In the genomic region with DNA sequence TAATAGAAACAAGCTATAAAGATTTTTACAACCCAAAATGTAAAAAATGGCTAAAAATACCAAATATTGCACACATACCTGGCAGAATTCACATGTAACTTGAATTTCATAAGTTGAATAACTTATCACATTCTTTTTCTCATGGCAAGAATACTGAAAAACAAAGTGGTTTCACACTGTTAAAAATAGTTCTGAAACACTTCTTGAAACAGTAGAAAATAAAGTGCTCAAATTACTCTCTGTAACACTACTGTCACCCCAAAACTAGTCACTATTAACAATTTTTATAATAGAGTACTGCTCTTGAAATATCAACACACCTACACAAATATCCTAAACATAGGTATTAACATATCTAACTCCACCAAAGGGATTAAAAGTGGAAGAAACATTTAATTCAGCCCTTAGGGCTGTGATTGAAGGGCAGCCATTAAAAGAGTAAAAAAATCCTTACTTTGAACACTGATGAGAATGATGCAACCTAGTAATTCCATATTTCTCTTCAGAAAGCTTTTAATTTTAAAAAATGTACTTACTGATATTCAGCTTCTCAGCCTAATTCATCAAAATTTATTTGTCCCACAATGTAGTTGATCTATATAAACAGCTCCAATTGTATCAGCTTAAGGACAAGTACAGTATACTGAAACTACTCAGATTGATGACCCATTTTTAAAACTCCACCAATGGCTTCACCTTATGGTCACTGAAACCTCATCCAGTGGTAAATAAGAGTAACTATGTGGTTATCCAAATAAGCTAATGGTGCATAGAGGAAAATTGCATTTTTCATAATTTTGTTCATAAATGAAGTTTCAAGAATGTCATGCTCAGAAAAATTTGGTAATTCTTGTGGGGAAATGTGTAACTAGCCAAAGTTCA, we compare ENCODE assay signal across 14 cellular contexts. TPM values are rescaled to one million over a fixed set of nuclear protein-coding genes. Genes with fewer than 3 reads are reported as not detected.
DNase-seq lines count a peak whose midpoint lies in the region; ATAC-seq, FAIRE-seq and TF ChIP-seq lines count a peak whose summit lies in the region.
"Had no signal": no experiment of that assay in that cellular context is flagged by ENCODE, and none has a peak within 500 bp of the region (broad histone marks: within the 10 kb centered on the region; RNA-seq: fewer than 3 reads in every experiment).

No MANE protein-coding gene starts in this region.

- no peaks in the 10 kb centered on the region for H3K4me1 ChIP-seq in astrocyte (ENCODE audit: insufficient read depth, low read length)
- H3K4me1 ChIP-seq: uterus had no signal

- H3K27me3 Mint-ChIP-seq in astrocyte (ENCODE audit: low read depth, unreplicated experiment), result no peaks in the 10 kb centered on the region
- H3K27me3 Mint-ChIP-seq in activated CD4-positive, alpha-beta T cell treated with anti-CD3 and anti-CD28 coated beads for 36 hours, result no peaks in the 10 kb centered on the region

- peak; percentile 60 for FAIRE-seq in astrocyte (lab: Jason Lieb, UNC)

- H3K9ac ChIP-seq in astrocyte (ENCODE audit: low read length), result no peak overlapping the region

- CTCF ChIA-PET in activated CD4-positive, alpha-beta T cell treated with anti-CD3 and anti-CD28 coated beads for 36 hours (lab: Charles Lee), result interaction anchor here (0.6 to 5.6 kb wide), 7 partner anchors 11 to 167 kb away, joined by 3 to 21 read pairs (median 4); no protein-coding TSS in a partner anchor

- no peaks in the 10 kb centered on the region for H3K9me3 ChIP-seq in astrocyte (ENCODE audit: insufficient read depth, low read depth, low read length)
- H3K9me3 ChIP-seq: right atrium auricular region, uterus had no signal

- TF ChIP-seq CTCF in astrocyte (IDR thresholded peaks at IDR 0.05; ENCODE audit: insufficient read depth, low read depth, low read length), result no peak

- no peak overlapping the region for H3K27ac ChIP-seq in astrocyte (ENCODE audit: low read depth, low read length)
- H3K27ac ChIP-seq: right atrium auricular region, uterus had no signal

- H4K20me1 ChIP-seq in astrocyte (ENCODE audit: insufficient read depth, low read length), result peaks cover 50% of the 10 kb centered on the region

- peaks cover 9% of the 10 kb centered on the region for H3K4me1 Mint-ChIP-seq in astrocyte (ENCODE audit: low read depth, unreplicated experiment)
- H3K4me1 Mint-ChIP-seq in activated CD4-positive, alpha-beta T cell treated with anti-CD3 and anti-CD28 coated beads for 36 hours, result peaks cover 33% of the 10 kb centered on the region

- peaks cover 7% of the 10 kb centered on the region for H3K36me3 Mint-ChIP-seq in astrocyte (ENCODE audit: low read depth, unreplicated experiment)
- H3K36me3 Mint-ChIP-seq in activated CD4-positive, alpha-beta T cell treated with anti-CD3 and anti-CD28 coated beads for 36 hours (ENCODE audit: low read depth), result peaks cover 19% of the 10 kb centered on the region

- ATAC-seq in GM18867 (IDR thresholded peaks at IDR 0.05; ENCODE audit: unreplicated experiment) (peak; percentile 84), GM21423 (IDR thresholded peaks at IDR 0.05; ENCODE audit: unreplicated experiment) (peak; percentile 75), HG03045 (IDR thresholded peaks at IDR 0.05; ENCODE audit: unreplicated experiment) (peak; percentile 73)
- no peak for ATAC-seq in activated CD4-positive, alpha-beta T cell treated with anti-CD3 and anti-CD28 coated beads for 36 hours

- intact Hi-C loops in activated CD4-positive, alpha-beta T cell treated with anti-CD3 and anti-CD28 coated beads for 36 hours (cut with DNase I, micrococcal nuclease), result loop anchor here in 1 of 2 experiments (2.0 kb wide), 1 partner anchor 18 kb away; no protein-coding TSS in a partner anchor

- no peak for DNase-seq in astrocyte (ENCODE audit: low read depth)
- no peak for DNase-seq in NCI-H526 (lab: John Stamatoyannopoulos, UW)
- no peak for DNase-seq in activated CD4-positive, alpha-beta T cell treated with anti-CD3 and anti-CD28 coated beads for 36 hours
- DNase-seq in NCI-H2196 (lab: John Stamatoyannopoulos, UW; ENCODE audit: unreplicated experiment), result no peak
- no peak for DNase-seq in NCI-H2107 (lab: John Stamatoyannopoulos, UW)
- DNase-seq: activated CD4-positive, alpha-beta T cell treated with anti-CD3 and anti-CD28 coated beads for 48 hours; effector CD4-positive, alpha-beta T cell; KBM-7; uterus had no signal

- no peak overlapping the region for H3K4me3 Mint-ChIP-seq in astrocyte (ENCODE audit: unreplicated experiment)
- H3K4me3 Mint-ChIP-seq in activated CD4-positive, alpha-beta T cell treated with anti-CD3 and anti-CD28 coated beads for 36 hours, result no peak overlapping the region
- H3K4me3 Mint-ChIP-seq: mesothelial cell of epicardium had no signal

- no peak overlapping the region for H2AFZ ChIP-seq in astrocyte (ENCODE audit: low read depth, low read length)

- POLR2A ChIA-PET in activated CD4-positive, alpha-beta T cell treated with anti-CD3 and anti-CD28 coated beads for 36 hours (lab: Charles Lee), result no interaction called here

- peaks cover 75% of the 10 kb centered on the region for H3K79me2 ChIP-seq in astrocyte (ENCODE audit: insufficient read depth, low read length)

- H3K9me3 Mint-ChIP-seq in astrocyte (ENCODE audit: unreplicated experiment), result no peaks in the 10 kb centered on the region
- no peaks in the 10 kb centered on the region for H3K9me3 Mint-ChIP-seq in activated CD4-positive, alpha-beta T cell treated with anti-CD3 and anti-CD28 coated beads for 36 hours (ENCODE audit: low read depth)
- H3K9me3 Mint-ChIP-seq: mesothelial cell of epicardium had no signal

- no peak overlapping the region for H3K4me2 ChIP-seq in astrocyte (ENCODE audit: low read length)

- H3K27me3 ChIP-seq in astrocyte (ENCODE audit: insufficient read depth, low read length), result no peaks in the 10 kb centered on the region
- H3K27me3 ChIP-seq: right atrium auricular region, uterus had no signal

- peaks cover 9% of the 10 kb centered on the region for H3K36me3 ChIP-seq in astrocyte (ENCODE audit: insufficient read depth, low read length)
- H3K36me3 ChIP-seq: right atrium auricular region, uterus had no signal

- no peak overlapping the region for H3K4me3 ChIP-seq in astrocyte (ENCODE audit: insufficient read depth, low read depth, low read length)
- H3K4me3 ChIP-seq: right atrium auricular region, uterus had no signal

- H3K27ac Mint-ChIP-seq in astrocyte (ENCODE audit: unreplicated experiment), result no peak overlapping the region
- no peak overlapping the region for H3K27ac Mint-ChIP-seq in activated CD4-positive, alpha-beta T cell treated with anti-CD3 and anti-CD28 coated beads for 36 hours
- H3K27ac Mint-ChIP-seq: mesothelial cell of epicardium had no signal

RNA-seq across cellular contexts. Expression of a gene that starts 31.4 kb away (rescaled TPM):
- 54.7 and 55.8 TPM in 2 replicates for total RNA-seq in astrocyte
- total RNA-seq in activated CD4-positive, alpha-beta T cell treated with anti-CD3 and anti-CD28 coated beads for 36 hours, result 10 to 100 TPM; 52.2 to 67.5 TPM

RNA-seq across cellular contexts. Expression of a gene that starts 44.9 kb away (rescaled TPM):
- 273 and 289 TPM in 2 replicates for total RNA-seq in astrocyte
- total RNA-seq in activated CD4-positive, alpha-beta T cell treated with anti-CD3 and anti-CD28 coated beads for 36 hours, result 100 to 1,000 TPM; 244 to 386 TPM
